In the genomic region with DNA sequence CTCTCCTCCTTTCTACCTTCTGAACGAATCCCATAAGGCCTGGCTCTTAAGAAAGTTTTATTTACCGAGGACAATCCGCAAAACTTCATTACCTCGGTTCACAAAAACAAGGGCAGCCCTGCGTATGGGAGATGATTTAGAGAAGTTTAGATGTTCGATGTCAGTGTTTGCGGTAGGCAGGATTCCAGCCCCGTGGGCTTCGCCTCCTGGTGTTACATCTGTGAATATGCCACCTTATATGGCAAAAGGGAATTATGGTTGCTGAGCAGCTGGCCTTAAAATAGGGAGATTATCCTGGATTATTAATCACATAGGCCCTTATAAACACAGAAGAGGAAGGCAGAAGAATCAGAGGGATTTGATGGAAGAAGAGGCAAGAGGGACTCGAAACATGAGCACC, we compare ENCODE assay signal across 24 cellular contexts. TPM values are rescaled to one million over a fixed set of nuclear protein-coding genes. Genes with fewer than 3 reads are reported as not detected.
A peak's percentile ranks its signal among the peaks of the same experiment; 100 is the strongest.
DNase-seq lines count a peak whose midpoint lies in the region; ATAC-seq, FAIRE-seq and TF ChIP-seq lines count a peak whose summit lies in the region.
"Had no signal": no experiment of that assay in that cellular context is flagged by ENCODE, and none has a peak within 500 bp of the region (broad histone marks: within the 10 kb centered on the region; RNA-seq: fewer than 3 reads in every experiment).

No MANE protein-coding gene starts in this region.

- H4K91ac ChIP-seq in H9 (ENCODE audit: insufficient read length, low read depth, low read length) (no peak overlapping the region), H1 (replicated peaks; ENCODE audit: insufficient read length, low read length) (no peak overlapping the region), neuronal stem cell (ENCODE audit: low read depth, low read length, poor library complexity) (no peak overlapping the region)

- H3K9me3 Mint-ChIP-seq in H9: no peaks in the 10 kb centered on the region
- H3K9me3 Mint-ChIP-seq: CD8-positive, alpha-beta memory T cell had no signal

- TF ChIP-seq EP300 in H1 (IDR thresholded peaks at IDR 0.05; ENCODE audit: borderline replicate concordance in 1 of 2, low read depth in 2 of 2, low read length in 2 of 2): no peak

- H3K36me3 Mint-ChIP-seq in H9 (ENCODE audit: insufficient read depth in 1 of 3, low read depth in 3 of 3): no peaks in the 10 kb centered on the region
- H3K36me3 Mint-ChIP-seq: CD4-positive, CD25-positive, alpha-beta regulatory T cell; CD8-positive, alpha-beta memory T cell had no signal

- H3K36me3 ChIP-seq in H1 (ENCODE audit: control insufficient read depth in 2 of 4, insufficient read depth in 4 of 4, low read length in 3 of 4): no peaks in the 10 kb centered on the region
- no peaks in the 10 kb centered on the region for H3K36me3 ChIP-seq in neuronal stem cell (replicated peaks in 1 of 2; ENCODE audit: control insufficient read depth in 2 of 2, insufficient read depth in 2 of 2, low read length in 2 of 2)
- H3K36me3 ChIP-seq: BE2C had no signal

- H3K9ac ChIP-seq in H9 (ENCODE audit: extremely low read depth, insufficient read length, low read length) (no peak overlapping the region), H1 (replicated peaks in 1 of 4; ENCODE audit: extremely low read depth in 1 of 4, low read depth in 3 of 4, low read length in 3 of 4) (no peak overlapping the region), neuronal stem cell (ENCODE audit: low read depth, low read length, poor library complexity) (no peak overlapping the region)
- H3K9ac ChIP-seq: GM23248 had no signal

- H3T11ph ChIP-seq in H9 (ENCODE audit: low read length): no peak overlapping the region

- H3K79me2 ChIP-seq in H9 (ENCODE audit: insufficient read depth, low read length): no peaks in the 10 kb centered on the region
- no peaks in the 10 kb centered on the region for H3K79me2 ChIP-seq in H1 (ENCODE audit: control insufficient read depth in 1 of 2, insufficient read depth in 2 of 2, low read length in 2 of 2)

- H2BK5ac ChIP-seq in H9 (ENCODE audit: insufficient read length, low read length) (no peak overlapping the region), H1 (ENCODE audit: low read depth, low read length) (no peak overlapping the region), neuronal stem cell (ENCODE audit: low read length) (peak overlapping the region; percentile 21)

- H3K23me2 ChIP-seq in H9 (ENCODE audit: insufficient read length, low read depth, low read length, poor library complexity, severe bottlenecking) (no peaks in the 10 kb centered on the region), H1 (ENCODE audit: low read depth, low read length) (no peaks in the 10 kb centered on the region)

- H3K4me3 Mint-ChIP-seq in H9: no peak overlapping the region
- H3K4me3 Mint-ChIP-seq: CD4-positive, CD25-positive, alpha-beta regulatory T cell; CD8-positive, alpha-beta memory T cell had no signal

- H3K4me3 ChIP-seq in H1 (ENCODE audit: extremely low read depth in 1 of 4, insufficient read depth in 2 of 4, low read depth in 3 of 4, low read length in 4 of 4): no peak overlapping the region
- no peak overlapping the region for H3K4me3 ChIP-seq in neuronal stem cell (ENCODE audit: low read length in 2 of 2)
- H3K4me3 ChIP-seq: GM23248, K562 had no signal

- no peaks in the 10 kb centered on the region for H3K27me3 ChIP-seq in H9 (ENCODE audit: insufficient read depth, low read length)
- H3K27me3 ChIP-seq in H1 (replicated peaks in 1 of 4; ENCODE audit: control insufficient read depth in 3 of 4, extremely low read depth in 1 of 4, insufficient read depth in 3 of 4, low read length in 3 of 4): no peaks in the 10 kb centered on the region
- peaks cover 0 to 33% (median 0%) of the 10 kb centered on the region in 3 experiments for H3K27me3 ChIP-seq in neuronal stem cell (ENCODE audit: control insufficient read depth in 3 of 3, insufficient read depth in 3 of 3, low read depth in 1 of 3, low read length in 3 of 3)

- POLR2A ChIA-PET in H1 (lab: Charles Lee; ENCODE audit: partially characterized antibody): no interaction called here

- no CpG with 5 or more reads among the region's 10 CpGs for WGBS in H9 (ENCODE audit: extremely low coverage, insufficient read length, low lambda C conversion rate)
- 87% methylated on average over 10 of the region's 10 CpGs; no CpG with 5 or more reads in 1 of the 2 experiments for WGBS in H1 (ENCODE audit: extremely low coverage in 1 of 2, insufficient coverage in 1 of 2, insufficient read length in 1 of 2, insufficient replicate concordance in 2 of 2, low coverage in 1 of 2, low lambda C conversion rate in 2 of 2, missing lambda C conversion rate in 1 of 2), 2 experiments
- WGBS in neuronal stem cell (ENCODE audit: extremely low coverage in 2 of 2, insufficient read length in 2 of 2, insufficient replicate concordance in 1 of 2), 2 donors: no CpG with 5 or more reads among the region's 10 CpGs

- H3K79me1 ChIP-seq in H9 (ENCODE audit: insufficient read depth, low read depth, low read length, poor library complexity, severe bottlenecking) (no peaks in the 10 kb centered on the region), H1 (ENCODE audit: low read depth, low read length) (no peaks in the 10 kb centered on the region), neuronal stem cell (ENCODE audit: low read depth, low read length) (no peaks in the 10 kb centered on the region)

- H3K56ac ChIP-seq in H9 (ENCODE audit: insufficient read length, low read depth, low read length): no peak overlapping the region
- no peak overlapping the region for H3K56ac ChIP-seq in H1 (replicated peaks; ENCODE audit: insufficient read length, low read depth, low read length)

- TF ChIP-seq POLR2A in H1 (IDR thresholded peaks at IDR 0.05; ENCODE audit: control extremely low read depth in 1 of 2, low read depth in 2 of 2, low read length in 2 of 2): no peak

- H2BK12ac ChIP-seq in H9 (ENCODE audit: insufficient read length, low read depth, low read length): no peak overlapping the region
- no peak overlapping the region for H2BK12ac ChIP-seq in H1 (ENCODE audit: low read depth, low read length)
- H2BK12ac ChIP-seq in neuronal stem cell (ENCODE audit: low read length): no peak overlapping the region

- no peak overlapping the region; a peak in 1 of 7 replicates for H3K27ac Mint-ChIP-seq in H9
- H3K27ac Mint-ChIP-seq: CD4-positive, CD25-positive, alpha-beta regulatory T cell; CD8-positive, alpha-beta memory T cell had no signal

- no peak overlapping the region for H3K23ac ChIP-seq in H9 (ENCODE audit: insufficient read length, low read depth, low read length)
- H3K23ac ChIP-seq in H1 (ENCODE audit: insufficient read length): no peak overlapping the region
- no peak overlapping the region for H3K23ac ChIP-seq in neuronal stem cell (ENCODE audit: low read depth, low read length, poor library complexity)

- H2BK20ac ChIP-seq in H9 (ENCODE audit: low read depth, low read length, poor library complexity, severe bottlenecking): no peak overlapping the region
- no peak overlapping the region for H2BK20ac ChIP-seq in H1 (ENCODE audit: low read length)

- DNase-seq in H9: no peak
- peak; percentile 79 for DNase-seq in NCI-H82 (lab: John Stamatoyannopoulos, UW)
- no peak for DNase-seq in H1 (ENCODE audit: low read depth in 1 of 2, low spot score in 2 of 2)
- DNase-seq in neuronal stem cell (ENCODE audit: low spot score): no peak
- no peak for DNase-seq in SKM-1 treated with dmso at 0.1 percent for 144 hours (lab: John Stamatoyannopoulos, UW; ENCODE audit: unreplicated experiment)
- no peak for DNase-seq in left lobe of liver (ENCODE audit: low spot score)
- DNase-seq in ecto neural progenitor cell (ENCODE audit: low spot score): no peak
- DNase-seq: ACHN; BE2C; C1 segment of cervical spinal cord; CD4-positive, CD25-positive, alpha-beta regulatory T cell; CD8-positive, alpha-beta memory T cell; COR-L47; GM23248; H7; IMR-90 had no signal

- no peak overlapping the region for H2AFZ ChIP-seq in H9 (ENCODE audit: low read length)
- H2AFZ ChIP-seq in H1 (ENCODE audit: low read length): no peak overlapping the region
- no peak overlapping the region for H2AFZ ChIP-seq in neuronal stem cell (ENCODE audit: low read length)
- H2AFZ ChIP-seq: GM23248 had no signal

- H3K4me1 Mint-ChIP-seq in H9: peaks cover 14% of the 10 kb centered on the region in 2 experiments
- H3K4me1 Mint-ChIP-seq: CD4-positive, CD25-positive, alpha-beta regulatory T cell; CD8-positive, alpha-beta memory T cell had no signal

- H3K4me2 ChIP-seq in H9 (ENCODE audit: insufficient read depth, insufficient read length, low read length) (no peak overlapping the region), H1 (ENCODE audit: insufficient read depth in 1 of 2, low read depth in 2 of 2, low read length in 2 of 2) (no peak overlapping the region), neuronal stem cell (ENCODE audit: insufficient read depth, low read length, poor library complexity, severe bottlenecking) (no peak overlapping the region)

- FAIRE-seq in H1 (lab: Jason Lieb, UNC): no peak
- FAIRE-seq: A204.1, D721Med, G401.6, GM12891, GM19239, K562 had no signal

- ATAC-seq in HG02870 (IDR thresholded peaks at IDR 0.05; ENCODE audit: unreplicated experiment) (no peak), left lobe of liver (no peak)

- H3K4me1 ChIP-seq in H9 (ENCODE audit: insufficient read depth, low read length) (no peaks in the 10 kb centered on the region), H1 (replicated peaks in 1 of 4; ENCODE audit: control insufficient read depth in 3 of 4, insufficient read depth in 4 of 4, low read length in 3 of 4) (peaks cover 0 to 4% (median 0%) of the 10 kb centered on the region in 4 experiments; a peak in 1 of 7 replicates), neuronal stem cell (ENCODE audit: control insufficient read depth in 2 of 2, insufficient read depth in 1 of 2, low read depth in 1 of 2, low read length in 2 of 2) (no peaks in the 10 kb centered on the region)
- H3K4me1 ChIP-seq: BE2C had no signal

- H4K8ac ChIP-seq in H9 (replicated peaks; ENCODE audit: insufficient read length, low read depth, low read length) (no peak overlapping the region), H1 (ENCODE audit: extremely low read depth, insufficient read depth, low read length) (no peak overlapping the region), neuronal stem cell (ENCODE audit: low read depth, low read length) (no peak overlapping the region)

- H2AK5ac ChIP-seq in H9 (ENCODE audit: insufficient read length, low read length): no peak overlapping the region
- H2AK5ac ChIP-seq in H1 (ENCODE audit: low read depth, low read length): no peak overlapping the region
- H2AK5ac ChIP-seq in neuronal stem cell (ENCODE audit: low read depth, low read length): peak overlapping the region; percentile 24

- no peak overlapping the region for H2BK120ac ChIP-seq in H9 (ENCODE audit: low read depth, low read length, poor library complexity, severe bottlenecking)
- H2BK120ac ChIP-seq in H1 (replicated peaks; ENCODE audit: low read depth, low read length): no peak overlapping the region
- no peak overlapping the region for H2BK120ac ChIP-seq in neuronal stem cell (ENCODE audit: low read depth, low read length)

- CTCF ChIA-PET in H1 (lab: Charles Lee; ENCODE audit: partially characterized antibody): interaction anchor here (0.7 to 2.4 kb wide), 6 partner anchors 24 to 312 kb away, joined by 3 to 13 read pairs (median 3); no protein-coding TSS in a partner anchor

- no peaks in the 10 kb centered on the region for H3K9me3 ChIP-seq in H9 (ENCODE audit: control insufficient read depth, low read depth, low read length)
- H3K9me3 ChIP-seq in H1 (ENCODE audit: insufficient read depth in 2 of 2, low read depth in 1 of 2, low read length in 1 of 2): no peaks in the 10 kb centered on the region
- H3K9me3 ChIP-seq in neuronal stem cell (replicated peaks in 1 of 2; ENCODE audit: control insufficient read depth in 2 of 2, insufficient read depth in 1 of 2, low read depth in 1 of 2, low read length in 2 of 2): no peaks in the 10 kb centered on the region
- H3K9me3 ChIP-seq: BE2C had no signal

- H2BK15ac ChIP-seq in H9 (ENCODE audit: low read depth, low read length) (no peak overlapping the region), H1 (ENCODE audit: low read length) (no peak overlapping the region), neuronal stem cell (ENCODE audit: low read length) (no peak overlapping the region)

- H3K18ac ChIP-seq in H9 (ENCODE audit: insufficient read length, low read depth, low read length) (no peak overlapping the region), H1 (ENCODE audit: extremely low read depth, low read length) (no peak overlapping the region), neuronal stem cell (ENCODE audit: low read length) (no peak overlapping the region)

- TF ChIP-seq RAD21 in H1 (IDR thresholded peaks at IDR 0.05 in 1 of 2, conservative IDR thresholded peaks at IDR 0.05 in 1 of 2; ENCODE audit: low read depth in 2 of 2, low read length in 2 of 2): no peak

- no peak overlapping the region for H3K4ac ChIP-seq in H9 (ENCODE audit: low read depth, low read length)
- H3K4ac ChIP-seq in H1 (replicated peaks; ENCODE audit: insufficient read length, low read depth, low read length): no peak overlapping the region
- no peak overlapping the region for H3K4ac ChIP-seq in neuronal stem cell (ENCODE audit: low read length)

- peak; percentile 24; the same call in 1 of the 3 replicates for TF ChIP-seq CTCF in H9 (conservative IDR thresholded peaks at IDR 0.05)
- peak in 2 of 3 experiments; percentile 1 to 9; a peak in 1 of 4 replicates for TF ChIP-seq CTCF in H1 (IDR thresholded peaks at IDR 0.05; ENCODE audit: control extremely low read depth in 1 of 3, insufficient read depth in 1 of 3, low read depth in 1 of 3, low read length in 3 of 3)

- H4K5ac ChIP-seq in H9 (ENCODE audit: insufficient read length, low read depth, low read length) (no peak overlapping the region), H1 (ENCODE audit: insufficient read length, low read depth, low read length) (no peak overlapping the region)

- no peak overlapping the region for H3K27ac ChIP-seq in H9 (ENCODE audit: insufficient read length, low read depth, low read length)
- H3K27ac ChIP-seq in H1 (ENCODE audit: low read depth, low read length): no peak overlapping the region
- no peak overlapping the region for H3K27ac ChIP-seq in neuronal stem cell (replicated peaks; ENCODE audit: low read length)
- H3K27ac ChIP-seq: GM23248 had no signal

- H4K20me1 ChIP-seq in H9 (ENCODE audit: control insufficient read depth, insufficient read depth, insufficient read length) (no peaks in the 10 kb centered on the region), H1 (replicated peaks in 1 of 2; ENCODE audit: control insufficient read depth in 1 of 2, insufficient read depth in 2 of 2, low read length in 2 of 2) (no peaks in the 10 kb centered on the region)

- peaks cover 7% of the 10 kb centered on the region for H3K27me3 Mint-ChIP-seq in H9 (ENCODE audit: low read depth)

- H3K14ac ChIP-seq in H9 (ENCODE audit: insufficient read depth, low read length) (no peak overlapping the region), H1 (ENCODE audit: insufficient read length) (no peak overlapping the region), neuronal stem cell (ENCODE audit: low read length) (no peak overlapping the region)

RNA-seq across cellular contexts. Expression of a gene that starts 21.1 kb away (rescaled TPM):
- 0.28 and 0.61 TPM in 2 replicates for total RNA-seq in H9 (2021)
- 1.8 and 2.1 TPM in 2 replicates for total RNA-seq in H1 (2021; fragmentation: NEBNext Ultra II Directional; extraction: Animal tissue kit (Norgen Biotek cat#: 25700))
- 2.0 and 2.2 TPM in 2 replicates for polyA plus RNA-seq in H1 (2011; rRNA removed)
- polyA plus RNA-seq in H1 (2011; cell fraction: cytosol; rRNA removed): 2.5 TPM
- 2.3 TPM for polyA plus RNA-seq in H1 (2011; cell fraction: nucleus; rRNA removed)
- 1.5 to 1.8 TPM (median 1.8 TPM) in 4 replicates for polyA plus RNA-seq in H1 (2012, experiment 1 of 2)
- 0.60 TPM for polyA plus RNA-seq in H1 (2012, experiment 2 of 2)
- polyA plus RNA-seq in H1 (2013, experiment 1 of 2): 1.2 TPM
- polyA plus RNA-seq in H1 (2013, experiment 2 of 2): 1.3 TPM
- 3.3 and 4.3 TPM in 2 replicates for polyA minus RNA-seq in H1 (2011; rRNA and poly(A)+ RNA removed)
- 3.7 TPM for polyA minus RNA-seq in H1 (2011; cell fraction: cytosol; rRNA and poly(A)+ RNA removed)
- polyA minus RNA-seq in H1 (2011; cell fraction: nucleus; rRNA and poly(A)+ RNA removed): 3.7 TPM
- 0.59 TPM for polyA plus RNA-seq in neuronal stem cell (2013, experiment 1 of 2)
- polyA plus RNA-seq in neuronal stem cell (2013, experiment 2 of 2): 0.66 TPM
- 3.6 TPM for total RNA-seq in left lobe of liver
- total RNA-seq: CD8-positive, alpha-beta memory T cell; HT-29 had no signal
- polyA plus RNA-seq: CD4-positive, CD25-positive, alpha-beta regulatory T cell; CD8-positive, alpha-beta memory T cell had no signal
